Comparison of ENCODE assay signal across 8 cellular contexts in genomic region chr11:65625628-65626342, GRCh38. TPM values are rescaled to one million over a fixed set of nuclear protein-coding genes. Genes with fewer than 3 reads are reported as not detected.
DNase-seq lines count a peak whose midpoint lies in the region; ATAC-seq and TF ChIP-seq lines count a peak whose summit lies in the region.

No MANE protein-coding gene starts in this region.

- no peak overlapping the region for H3K4me3 ChIP-seq in epithelial cell of esophagus (ENCODE audit: low read length)

- CTCF ChIA-PET in activated CD8-positive, alpha-beta memory T cell treated with anti-CD3 and anti-CD28 coated beads, Interleukin-2, amount 10 ng/mL, durations not matched to agents 7 days and 5 days (lab: Charles Lee) = interaction anchor here (0.6 to 2.5 kb wide), 19 partner anchors 9 to 633 kb away, joined by 3 to 20 read pairs (median 4); partner anchors contain the start of genes KAT5, MAP3K11, PCNX3 and RELA

- no peak overlapping the region for H3K27ac Mint-ChIP-seq in activated CD8-positive, alpha-beta memory T cell treated with anti-CD3 and anti-CD28 coated beads, Interleukin-2, amount 10 ng/mL, durations not matched to agents 7 days and 5 days
- no peak overlapping the region for H3K27ac Mint-ChIP-seq in nephron

- TF ChIP-seq CTCF in epithelial cell of esophagus (IDR thresholded peaks at IDR 0.05; ENCODE audit: insufficient read depth, low read depth, low read length, missing control alignments) (peak; percentile 46), nephron (IDR thresholded peaks at IDR 0.05; ENCODE audit: unreplicated experiment in 3 of 3) (peak; percentile 48 to 55 (median 48))

- DNase-seq in G401 (ENCODE audit: low spot score) (peak; percentile 89), NCI-H128 (lab: John Stamatoyannopoulos, UW; ENCODE audit: unreplicated experiment) (peak; percentile 9), epithelial cell of esophagus (ENCODE audit: low read depth) (peak; percentile 44), HPDE6-E6E7 (ENCODE audit: extremely low spot score) (no peak)
- DNase-seq in activated CD8-positive, alpha-beta memory T cell treated with anti-CD3 and anti-CD28 coated beads, Interleukin-2, amount 10 ng/mL, durations not matched to agents 7 days and 5 days = peak; percentile 59

- no peaks in the 10 kb centered on the region for H3K4me1 Mint-ChIP-seq in activated CD8-positive, alpha-beta memory T cell treated with anti-CD3 and anti-CD28 coated beads, Interleukin-2, amount 10 ng/mL, durations not matched to agents 7 days and 5 days
- no peaks in the 10 kb centered on the region for H3K4me1 Mint-ChIP-seq in nephron

- in situ Hi-C loops in G401 (cut with HindIII; ENCODE audit: low sequenced_read_pairs) = no loop called here

- H3K36me3 Mint-ChIP-seq in activated CD8-positive, alpha-beta memory T cell treated with anti-CD3 and anti-CD28 coated beads, Interleukin-2, amount 10 ng/mL, durations not matched to agents 7 days and 5 days = peaks cover 20% of the 10 kb centered on the region
- H3K36me3 Mint-ChIP-seq in nephron (ENCODE audit: low read depth) = peaks cover 12% of the 10 kb centered on the region

- peak; percentile 80 for ATAC-seq in activated CD8-positive, alpha-beta memory T cell treated with anti-CD3 and anti-CD28 coated beads, Interleukin-2, amount 10 ng/mL, durations not matched to agents 7 days and 5 days
- ATAC-seq in GM19324 (IDR thresholded peaks at IDR 0.05; ENCODE audit: low FRiP score, unreplicated experiment) = no peak
- ATAC-seq in GM19452 (IDR thresholded peaks at IDR 0.05; ENCODE audit: unreplicated experiment) = no peak

- H3K9me3 Mint-ChIP-seq in activated CD8-positive, alpha-beta memory T cell treated with anti-CD3 and anti-CD28 coated beads, Interleukin-2, amount 10 ng/mL, durations not matched to agents 7 days and 5 days (ENCODE audit: low read depth) = no peaks in the 10 kb centered on the region
- no peaks in the 10 kb centered on the region for H3K9me3 Mint-ChIP-seq in nephron

- H3K4me3 Mint-ChIP-seq in activated CD8-positive, alpha-beta memory T cell treated with anti-CD3 and anti-CD28 coated beads, Interleukin-2, amount 10 ng/mL, durations not matched to agents 7 days and 5 days = no peak overlapping the region
- no peak overlapping the region for H3K4me3 Mint-ChIP-seq in nephron

- no peaks in the 10 kb centered on the region for H3K27me3 Mint-ChIP-seq in activated CD8-positive, alpha-beta memory T cell treated with anti-CD3 and anti-CD28 coated beads, Interleukin-2, amount 10 ng/mL, durations not matched to agents 7 days and 5 days
- no peaks in the 10 kb centered on the region for H3K27me3 Mint-ChIP-seq in nephron (ENCODE audit: low read depth)

RNA-seq across cellular contexts. Expression of gene PCNX3, which starts 10.2 kb away (rescaled TPM):
- total RNA-seq in G401 (2014; rRNA removed; shearing (Covaris generic)) = 27.4 and 29.0 TPM in 2 replicates
- 10 to 100 TPM; 54.9 to 57.1 TPM for total RNA-seq in activated CD8-positive, alpha-beta memory T cell treated with anti-CD3 and anti-CD28 coated beads, Interleukin-2, amount 10 ng/mL, durations not matched to agents 7 days and 5 days

RNA-seq across cellular contexts. Expression of gene MAP3K11, which starts 11.8 kb away (rescaled TPM):
- 32.6 and 34.3 TPM in 2 replicates for total RNA-seq in G401 (2014; rRNA removed; shearing (Covaris generic))
- total RNA-seq in activated CD8-positive, alpha-beta memory T cell treated with anti-CD3 and anti-CD28 coated beads, Interleukin-2, amount 10 ng/mL, durations not matched to agents 7 days and 5 days = 10 to 100 TPM; 71.0 to 73.3 TPM

RNA-seq across cellular contexts. Expression of gene SIPA1, which starts 12.1 kb away (rescaled TPM):
- 22.5 and 25.2 TPM in 2 replicates for total RNA-seq in G401 (2014; rRNA removed; shearing (Covaris generic))
- total RNA-seq in activated CD8-positive, alpha-beta memory T cell treated with anti-CD3 and anti-CD28 coated beads, Interleukin-2, amount 10 ng/mL, durations not matched to agents 7 days and 5 days = 100 to 1,000 TPM; 188 to 267 TPM

RNA-seq across cellular contexts. Expression of gene KCNK7, which starts 30.2 kb away (rescaled TPM):
- total RNA-seq in G401 (2014; rRNA removed; shearing (Covaris generic)) = 0.12 TPM in 1 of 2 replicates, not detected in the other
- 1 to 10 TPM in 1 of 2 experiments, under 1 TPM in 1; 0.80 to 1.1 TPM for total RNA-seq in activated CD8-positive, alpha-beta memory T cell treated with anti-CD3 and anti-CD28 coated beads, Interleukin-2, amount 10 ng/mL, durations not matched to agents 7 days and 5 days

RNA-seq across cellular contexts. Expression of gene RELA, which starts 36.9 kb away (rescaled TPM):
- 29.7 and 38.0 TPM in 2 replicates for total RNA-seq in G401 (2014; rRNA removed; shearing (Covaris generic))
- 10 to 100 TPM; 81.3 to 82.0 TPM for total RNA-seq in activated CD8-positive, alpha-beta memory T cell treated with anti-CD3 and anti-CD28 coated beads, Interleukin-2, amount 10 ng/mL, durations not matched to agents 7 days and 5 days
